Comparison of ENCODE assay signal across 17 cellular contexts in the genomic region with DNA sequence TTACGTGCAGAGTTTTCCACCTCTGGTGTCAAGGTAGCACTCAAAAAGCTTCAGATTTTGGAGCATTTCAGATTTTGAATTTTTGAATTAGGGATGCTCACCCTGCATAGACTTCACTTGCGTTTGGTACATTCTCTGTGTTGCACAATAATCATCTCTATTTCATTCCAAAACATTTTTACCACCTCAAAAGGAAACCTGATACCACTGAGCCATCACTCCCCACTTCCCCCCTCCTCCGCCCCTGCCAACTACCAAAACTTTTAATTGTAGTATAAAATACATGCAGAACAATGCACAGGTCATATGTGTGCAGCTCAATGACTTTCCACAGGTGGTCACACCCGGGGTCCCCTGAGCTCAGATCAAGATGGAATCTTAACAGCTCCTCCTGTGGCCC.
DNase-seq lines count a peak whose midpoint lies in the region; ATAC-seq lines count a peak whose summit lies in the region.
"Had no signal": no experiment of that assay in that cellular context is flagged by ENCODE, and none has a peak within 500 bp of the region (broad histone marks: within the 10 kb centered on the region; RNA-seq: fewer than 3 reads in every experiment).

No MANE protein-coding gene starts in this region.

- no peak overlapping the region for H3K4me3 ChIP-seq in CD8-positive, alpha-beta memory T cell (ENCODE audit: low read length)
- H3K4me3 ChIP-seq in naive thymus-derived CD4-positive, alpha-beta T cell (ENCODE audit: low read length), result no peak overlapping the region
- H3K4me3 ChIP-seq: prostate gland had no signal

- H3K27ac ChIP-seq in CD8-positive, alpha-beta memory T cell (ENCODE audit: low read depth, low read length), result no peak overlapping the region
- H3K27ac ChIP-seq in naive thymus-derived CD4-positive, alpha-beta T cell (ENCODE audit: low read depth, low read length), result no peak overlapping the region
- H3K27ac ChIP-seq: prostate gland had no signal

- DNase-seq in activated CD4-positive, alpha-beta T cell treated with anti-CD3 and anti-CD28 coated beads for 48 hours, result peak; percentile 51
- DNase-seq in activated CD4-positive, alpha-beta T cell treated with anti-CD3 and anti-CD28 coated beads for 36 hours, result no peak
- DNase-seq in CD8-positive, alpha-beta memory T cell, result no peak
- DNase-seq in T-cell, result peak in 2 of 34 experiments; percentile 9 to 16
- peak in 3 of 9 donors; percentile 26 to 40 (median 32) for DNase-seq in naive thymus-derived CD4-positive, alpha-beta T cell
- no peak for DNase-seq in dedifferentiated amniotic fluid mesenchymal stem cell (ENCODE audit: extremely low spot score)
- no peak for DNase-seq in ureter (ENCODE audit: low spot score)
- DNase-seq: BE2C, dermis blood vessel endothelial cell, H9, left colon, RPMI8226, substantia nigra, T-helper 9 cell had no signal

- H3K27me3 Mint-ChIP-seq in activated CD4-positive, alpha-beta T cell treated with anti-CD3 and anti-CD28 coated beads for 36 hours, result peaks cover 9% of the 10 kb centered on the region
- H3K27me3 Mint-ChIP-seq in CD8-positive, alpha-beta memory T cell, result peaks cover 5 to 7% of the 10 kb centered on the region in 2 donors
- H3K27me3 Mint-ChIP-seq in T-cell, result peaks cover 4 to 5% of the 10 kb centered on the region in 2 donors
- H3K27me3 Mint-ChIP-seq in naive thymus-derived CD4-positive, alpha-beta T cell, result peaks cover 0 to 66% (median 0%) of the 10 kb centered on the region in 5 donors

- no peaks in the 10 kb centered on the region for H3K36me3 Mint-ChIP-seq in activated CD4-positive, alpha-beta T cell treated with anti-CD3 and anti-CD28 coated beads for 36 hours (ENCODE audit: low read depth)
- peaks cover 0 to 5% (median 2%) of the 10 kb centered on the region in 3 donors for H3K36me3 Mint-ChIP-seq in CD8-positive, alpha-beta memory T cell
- H3K36me3 Mint-ChIP-seq in T-cell, result no peaks in the 10 kb centered on the region
- peaks cover 0 to 6% (median 0%) of the 10 kb centered on the region in 5 donors for H3K36me3 Mint-ChIP-seq in naive thymus-derived CD4-positive, alpha-beta T cell

- no peaks in the 10 kb centered on the region for H3K27me3 ChIP-seq in CD8-positive, alpha-beta memory T cell (ENCODE audit: insufficient read depth, low read length, poor library complexity, severe bottlenecking)
- no peaks in the 10 kb centered on the region for H3K27me3 ChIP-seq in naive thymus-derived CD4-positive, alpha-beta T cell (ENCODE audit: control insufficient read depth in 2 of 2, insufficient read depth in 2 of 2, low read length in 2 of 2)
- H3K27me3 ChIP-seq: BE2C had no signal

- peaks cover 76% of the 10 kb centered on the region for H3K4me1 ChIP-seq in CD8-positive, alpha-beta memory T cell (ENCODE audit: insufficient read depth, low read length)
- H3K4me1 ChIP-seq in naive thymus-derived CD4-positive, alpha-beta T cell (ENCODE audit: control insufficient read depth in 2 of 2, insufficient read depth in 2 of 2, low read length in 2 of 2), result peaks cover 43 to 65% of the 10 kb centered on the region in 2 donors
- H3K4me1 ChIP-seq: BE2C, prostate gland had no signal

- intact Hi-C loops in activated CD4-positive, alpha-beta T cell treated with anti-CD3 and anti-CD28 coated beads for 36 hours (cut with DNase I, micrococcal nuclease), result loop anchor here in 1 of 2 experiments (5.0 to 10.0 kb wide), 3 partner anchors 216 to 1406 kb away; no protein-coding TSS in a partner anchor
- intact Hi-C loops in naive thymus-derived CD4-positive, alpha-beta T cell (cut with micrococcal nuclease), result loop anchor here (5.0 to 10.0 kb wide), 2 partner anchors 163 to 636 kb away; no protein-coding TSS in a partner anchor

- no peak for ATAC-seq in activated CD4-positive, alpha-beta T cell treated with anti-CD3 and anti-CD28 coated beads for 36 hours
- ATAC-seq in T-cell (replicated peaks in 1 of 4) (peak in 3 of 4 experiments; percentile 21 to 41 (median 41)), HG03280 (IDR thresholded peaks at IDR 0.05; ENCODE audit: unreplicated experiment) (no peak)
- ATAC-seq in naive thymus-derived CD4-positive, alpha-beta T cell, result no peak
- ATAC-seq: left colon, SK-N-SH treated with all-trans-retinoic acid at 6 μM for 48 hours had no signal

- H3K4me1 Mint-ChIP-seq in activated CD4-positive, alpha-beta T cell treated with anti-CD3 and anti-CD28 coated beads for 36 hours, result peaks cover 37% of the 10 kb centered on the region
- peaks cover 66 to 83% (median 82%) of the 10 kb centered on the region in 3 donors for H3K4me1 Mint-ChIP-seq in CD8-positive, alpha-beta memory T cell
- peaks cover 71 to 95% (median 88%) of the 10 kb centered on the region in 3 donors for H3K4me1 Mint-ChIP-seq in T-cell
- H3K4me1 Mint-ChIP-seq in naive thymus-derived CD4-positive, alpha-beta T cell, result peaks cover 46 to 95% (median 82%) of the 10 kb centered on the region in 7 donors

- H3K36me3 ChIP-seq in CD8-positive, alpha-beta memory T cell (ENCODE audit: insufficient read depth, low read length), result no peaks in the 10 kb centered on the region
- no peaks in the 10 kb centered on the region for H3K36me3 ChIP-seq in naive thymus-derived CD4-positive, alpha-beta T cell (ENCODE audit: control insufficient read depth in 2 of 3, insufficient read depth in 3 of 3, low read length in 3 of 3)
- H3K36me3 ChIP-seq: BE2C, prostate gland had no signal

- no peaks in the 10 kb centered on the region for H3K9me3 Mint-ChIP-seq in activated CD4-positive, alpha-beta T cell treated with anti-CD3 and anti-CD28 coated beads for 36 hours (ENCODE audit: low read depth)
- peaks cover 0 to 2% (median 0%) of the 10 kb centered on the region in 5 donors for H3K9me3 Mint-ChIP-seq in CD8-positive, alpha-beta memory T cell
- peaks cover 0 to 3% (median 3%) of the 10 kb centered on the region in 3 donors for H3K9me3 Mint-ChIP-seq in T-cell
- H3K9me3 Mint-ChIP-seq in naive thymus-derived CD4-positive, alpha-beta T cell, result peaks cover 0 to 8% (median 0%) of the 10 kb centered on the region in 11 donors
- H3K9me3 Mint-ChIP-seq: H9 had no signal

- H3K9me3 ChIP-seq in CD8-positive, alpha-beta memory T cell (ENCODE audit: low read length), result no peaks in the 10 kb centered on the region
- H3K9me3 ChIP-seq in naive thymus-derived CD4-positive, alpha-beta T cell (ENCODE audit: control insufficient read depth in 2 of 3, low read length in 3 of 3), result no peaks in the 10 kb centered on the region
- H3K9me3 ChIP-seq: BE2C, prostate gland had no signal

- no peak overlapping the region for H3K4me3 Mint-ChIP-seq in activated CD4-positive, alpha-beta T cell treated with anti-CD3 and anti-CD28 coated beads for 36 hours
- H3K4me3 Mint-ChIP-seq in CD8-positive, alpha-beta memory T cell, result peak overlapping the region in 5 of 7 donors; percentile 17 to 38 (median 20)
- peak overlapping the region in 1 of 3 donors; percentile 57 for H3K4me3 Mint-ChIP-seq in T-cell
- peak overlapping the region; percentile 38 to 74 (median 52) for H3K4me3 Mint-ChIP-seq in naive thymus-derived CD4-positive, alpha-beta T cell
- H3K4me3 Mint-ChIP-seq: H9 had no signal

- POLR2A ChIA-PET in activated CD4-positive, alpha-beta T cell treated with anti-CD3 and anti-CD28 coated beads for 36 hours (lab: Charles Lee), result no interaction called here
- POLR2A ChIA-PET in CD8-positive, alpha-beta memory T cell (lab: Charles Lee), result no interaction called here
- POLR2A ChIA-PET in T-cell (lab: Charles Lee), result no interaction called here
- POLR2A ChIA-PET in naive thymus-derived CD4-positive, alpha-beta T cell (lab: Charles Lee), result no interaction called here

- CTCF ChIA-PET in activated CD4-positive, alpha-beta T cell treated with anti-CD3 and anti-CD28 coated beads for 36 hours (lab: Charles Lee), result interaction anchor here (1.4 kb wide), 1 partner anchor 771 kb away, joined by 8 read pairs; no protein-coding TSS in a partner anchor
- CTCF ChIA-PET in CD8-positive, alpha-beta memory T cell (lab: Charles Lee), result no interaction called here
- CTCF ChIA-PET in T-cell (lab: Charles Lee), result interaction anchor here (0.7 to 1.3 kb wide), 3 partner anchors 10 to 378 kb away, joined by 3 read pairs; no protein-coding TSS in a partner anchor
- CTCF ChIA-PET in naive thymus-derived CD4-positive, alpha-beta T cell (lab: Charles Lee), result interaction anchor here (0.7 to 1.1 kb wide), 3 partner anchors 10 to 617 kb away, joined by 3 to 8 read pairs (median 3); no protein-coding TSS in a partner anchor

- H3K27ac Mint-ChIP-seq in activated CD4-positive, alpha-beta T cell treated with anti-CD3 and anti-CD28 coated beads for 36 hours, result no peak overlapping the region
- H3K27ac Mint-ChIP-seq in CD8-positive, alpha-beta memory T cell, result peak overlapping the region in 2 of 8 donors; percentile 40 to 46
- H3K27ac Mint-ChIP-seq in T-cell, result no peak overlapping the region
- H3K27ac Mint-ChIP-seq in naive thymus-derived CD4-positive, alpha-beta T cell, result peak overlapping the region in 2 of 9 donors; percentile 7 to 29
- H3K27ac Mint-ChIP-seq: H9 had no signal

Comparison
In these comparisons a context has a peak if more than half of its experiments do, and no peak if none do; other contexts are left out.
1. ATAC-seq: peak in T-cell (3 of 4); none in activated CD4-positive, alpha-beta T cell treated with anti-CD3 and anti-CD28 coated beads for 36 hours (single experiment), naive thymus-derived CD4-positive, alpha-beta T cell (single experiment) and HG03280 (single experiment).